ENCODE assay signal across 11 cellular contexts in genomic region chr16:51577621-51578303, GRCh38.
DNase-seq lines count a peak whose midpoint lies in the region; ATAC-seq and TF ChIP-seq lines count a peak whose summit lies in the region.
"Had no signal": no experiment of that assay in that cellular context is flagged by ENCODE, and none has a peak within 500 bp of the region (broad histone marks: within the 10 kb centered on the region; RNA-seq: fewer than 3 reads in every experiment).

No MANE protein-coding gene starts in this region.

- no peak overlapping the region for H3K4me3 ChIP-seq in mammary epithelial cell (replicated peaks in 1 of 3; ENCODE audit: insufficient read depth in 1 of 3, low read depth in 2 of 3, low read length in 3 of 3)
- H3K4me3 ChIP-seq: uterus had no signal

- no peaks in the 10 kb centered on the region for H3K36me3 ChIP-seq in mammary epithelial cell (ENCODE audit: insufficient read depth, low read length)
- H3K36me3 ChIP-seq: uterus had no signal

- no peak overlapping the region for H3K9ac ChIP-seq in mammary epithelial cell (ENCODE audit: insufficient read depth, low read length)

- no TSS peak for BruUV-seq in mammary epithelial cell (replicated peaks; lab: Mats Ljungman, UMichigan)

- peaks cover 5% of the 10 kb centered on the region for H3K9me3 Mint-ChIP-seq in natural killer cell treated with Interleukin-12 subunit alpha and Interleukin-12 subunit beta and Interleukin-15 and Interleukin-18, amount 100 ng/mL, for 72 hours

- intact Hi-C loops in mammary epithelial cell (cut with micrococcal nuclease): loop anchor here (5.0 kb wide), 2 partner anchors 40 to 60 kb away; no protein-coding TSS in a partner anchor

- H3K27me3 Mint-ChIP-seq in natural killer cell treated with Interleukin-12 subunit alpha and Interleukin-12 subunit beta and Interleukin-15 and Interleukin-18, amount 100 ng/mL, for 72 hours: no peaks in the 10 kb centered on the region

- no peak overlapping the region for H2AFZ ChIP-seq in mammary epithelial cell (ENCODE audit: low read depth, low read length)

- H4K20me1 ChIP-seq in mammary epithelial cell (ENCODE audit: insufficient read depth, low read length): no peaks in the 10 kb centered on the region

- WGBS in mammary epithelial cell (ENCODE audit: low coverage, missing lambda C conversion rate): under 1% methylated on average over 8 of the region's 8 CpGs

- no peaks in the 10 kb centered on the region for H3K9me3 ChIP-seq in mammary epithelial cell (replicated peaks; ENCODE audit: insufficient read depth, low read length)
- H3K9me3 ChIP-seq: uterus had no signal

- H3K27ac ChIP-seq in mammary epithelial cell (ENCODE audit: insufficient read depth, low read depth, low read length): no peak overlapping the region
- H3K27ac ChIP-seq: uterus had no signal

- CTCF ChIA-PET in mammary epithelial cell (lab: Charles Lee; ENCODE audit: low non-redundant PET): interaction anchor here (0.6 kb wide), 1 partner anchor 170 kb away, joined by 5 read pairs; no protein-coding TSS in a partner anchor

- DNase-seq in M059J (ENCODE audit: low read depth) (peak; percentile 91), mammary epithelial cell (peak; percentile 97), HCEC 1CT (no peak), cortex of kidney (lab: John Stamatoyannopoulos, UW) (no peak)
- DNase-seq in natural killer cell treated with Interleukin-12 subunit alpha and Interleukin-12 subunit beta and Interleukin-15 and Interleukin-18, amount 100 ng/mL, for 72 hours (ENCODE audit: low spot score): no peak
- no peak for DNase-seq in activated naive CD4-positive, alpha-beta T cell treated with Interleukin-2 at 50 U/mL for 16 hours
- DNase-seq: erythroblast, NCI-H2171 treated with DMSO at 0.1 percent for 48 hours, uterus had no signal

- H3K27ac Mint-ChIP-seq in natural killer cell treated with Interleukin-12 subunit alpha and Interleukin-12 subunit beta and Interleukin-15 and Interleukin-18, amount 100 ng/mL, for 72 hours: no peak overlapping the region

- TF ChIP-seq CTCF in mammary epithelial cell (conservative IDR thresholded peaks at IDR 0.05 in 1 of 2, IDR thresholded peaks at IDR 0.05 in 1 of 2; ENCODE audit: extremely low read depth in 1 of 2, insufficient read depth in 1 of 2, low read depth in 1 of 2, low read length in 2 of 2): no peak

- H3K4me2 ChIP-seq in mammary epithelial cell (ENCODE audit: insufficient read depth, low read depth, low read length): peak overlapping the region; percentile 57

- no peaks in the 10 kb centered on the region for H3K27me3 ChIP-seq in mammary epithelial cell (ENCODE audit: insufficient read depth, low read length)
- H3K27me3 ChIP-seq: uterus had no signal

- peaks cover 18% of the 10 kb centered on the region for H3K4me1 ChIP-seq in mammary epithelial cell (ENCODE audit: insufficient read depth, low read length)
- H3K4me1 ChIP-seq: uterus had no signal

- dilution Hi-C loops in mammary epithelial cell (cut with HindIII; ENCODE audit: low sequenced_read_pairs): no loop called here

- H3K36me3 Mint-ChIP-seq in natural killer cell treated with Interleukin-12 subunit alpha and Interleukin-12 subunit beta and Interleukin-15 and Interleukin-18, amount 100 ng/mL, for 72 hours: peaks cover 6% of the 10 kb centered on the region

- H3K79me2 ChIP-seq in mammary epithelial cell (ENCODE audit: insufficient read depth, low read length): no peaks in the 10 kb centered on the region

- H3K4me3 Mint-ChIP-seq in natural killer cell treated with Interleukin-12 subunit alpha and Interleukin-12 subunit beta and Interleukin-15 and Interleukin-18, amount 100 ng/mL, for 72 hours: no peak overlapping the region

- in situ Hi-C loops in mammary epithelial cell (cut with MboI; ENCODE audit: low sequenced_read_pairs in 2 of 2): no loop called here

- ATAC-seq in GM18858 (IDR thresholded peaks at IDR 0.05; ENCODE audit: unreplicated experiment) (peak; percentile 69), GM18868 (IDR thresholded peaks at IDR 0.05; ENCODE audit: unreplicated experiment) (no peak)
- peak; percentile 65 to 66 for ATAC-seq in natural killer cell treated with Interleukin-12 subunit alpha and Interleukin-12 subunit beta and Interleukin-15 and Interleukin-18, amount 100 ng/mL, for 72 hours

- H3K4me1 Mint-ChIP-seq in natural killer cell treated with Interleukin-12 subunit alpha and Interleukin-12 subunit beta and Interleukin-15 and Interleukin-18, amount 100 ng/mL, for 72 hours (ENCODE audit: low read depth in 2 of 2): no peaks in the 10 kb centered on the region

Comparison
In these comparisons a context has a peak if more than half of its experiments do, and no peak if none do; other contexts are left out.
1. DNase-seq: peak in M059J (single experiment) and mammary epithelial cell (single experiment); none in natural killer cell treated with Interleukin-12 subunit alpha and Interleukin-12 subunit beta and Interleukin-15 and Interleukin-18, amount 100 ng/mL, for 72 hours (single experiment), activated naive CD4-positive, alpha-beta T cell treated with Interleukin-2 at 50 U/mL for 16 hours (single experiment), HCEC 1CT (single experiment) and cortex of kidney (single experiment).